In genomic region chr12:132395192-132395907, GRCh38 we compare ENCODE assay signal across 20 cellular contexts.
"Had no signal": no experiment of that assay in that cellular context is flagged by ENCODE, and none has a peak within 500 bp of the region (broad histone marks: within the 10 kb centered on the region; RNA-seq: fewer than 3 reads in every experiment).

No MANE protein-coding gene starts in this region.

- H3K4me1 ChIP-seq: prostate gland, right atrium auricular region had no signal

- H3K9me3 ChIP-seq: prostate gland, right atrium auricular region had no signal

- H3K4me3 ChIP-seq: cardiac muscle cell, dorsolateral prefrontal cortex, prostate gland, right atrium auricular region had no signal

- DNase-seq: activated CD4-positive, alpha-beta memory T cell treated with anti-CD3 and anti-CD28 coated beads for 36 hours; activated naive CD4-positive, alpha-beta T cell treated with Interleukin-2 at 50 U/mL for 16 hours; activated naive CD8-positive, alpha-beta T cell treated with anti-CD3 and anti-CD28 coated beads, Interleukin-2, amount 10 ng/mL, durations not matched to agents 7 days and 5 days; amygdala; endodermal cell; foreskin melanocyte; glutamatergic neuron; hypothalamus; islet precursor cell; mammary epithelial cell; midbrain; nephron progenitor cell; small intestine; stimulated activated CD4-positive, alpha-beta T cell treated with anti-CD3 and anti-CD28 coated beads, Interleukin-4, amount 100 ng/mL, for 1 hour had no signal

- H3K36me3 ChIP-seq: cardiac muscle cell, prostate gland, right atrium auricular region had no signal

- H3K27ac ChIP-seq: cardiac muscle cell, dorsolateral prefrontal cortex, prostate gland, right atrium auricular region, VCaP had no signal

- ATAC-seq: stimulated activated naive CD8-positive, alpha-beta T cell treated with anti-CD3 and anti-CD28 coated beads, Interleukin-15, amount 100 ng/mL, for 72 hours had no signal
